Comparison of ENCODE assay signal across 8 cellular contexts in the genomic region with DNA sequence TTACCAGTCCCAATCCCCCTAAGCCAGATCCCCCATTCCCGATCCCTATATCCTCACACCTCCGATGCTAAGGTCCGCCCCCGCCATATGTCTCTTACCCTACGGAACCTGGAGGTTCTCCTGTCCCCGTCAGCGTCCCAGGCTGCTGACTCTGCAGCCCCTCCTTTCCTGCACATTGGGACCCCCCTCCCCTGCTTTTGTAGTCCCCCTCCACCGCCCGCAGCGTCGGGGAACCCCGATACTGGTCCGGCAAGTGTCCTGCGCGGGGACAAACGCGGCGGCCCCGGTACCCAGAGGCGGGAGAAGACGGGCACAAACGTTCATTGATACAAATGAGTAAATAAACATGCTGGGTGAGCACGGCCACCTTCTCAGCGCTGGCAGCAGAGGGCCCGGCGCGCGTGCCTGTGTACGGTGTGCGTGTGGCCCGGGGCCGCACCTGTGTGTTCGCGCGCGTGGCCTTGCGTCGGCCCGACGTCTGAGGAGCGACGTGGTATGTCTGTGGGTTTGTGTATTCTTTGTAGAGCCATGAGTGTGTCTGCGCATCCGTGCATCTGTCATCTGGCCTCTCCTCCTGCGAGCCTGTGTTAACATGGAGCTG. TPM values are rescaled to one million over a fixed set of nuclear protein-coding genes. Genes with fewer than 3 reads are reported as not detected.
DNase-seq lines count a peak whose midpoint lies in the region; ATAC-seq, FAIRE-seq and TF ChIP-seq lines count a peak whose summit lies in the region.

No MANE protein-coding gene starts in this region.

- H3K4me1 ChIP-seq in HUES48 (ENCODE audit: control insufficient read depth, insufficient read depth, low read length) (peaks cover 23% of the 10 kb centered on the region), kidney (ENCODE audit: control insufficient read depth in 1 of 2, insufficient read depth in 1 of 2, low read depth in 1 of 2, low read length in 2 of 2) (peaks cover 3 to 20% of the 10 kb centered on the region in 2 donors), stomach (peaks cover 46 to 59% (median 57%) of the 10 kb centered on the region in 4 donors), small intestine (ENCODE audit: control insufficient read depth in 2 of 2, insufficient read depth in 1 of 2, low read depth in 1 of 2, low read length in 1 of 2) (peaks cover 2 to 9% of the 10 kb centered on the region in 2 donors)

- no peaks in the 10 kb centered on the region for H3K36me3 ChIP-seq in HUES48 (ENCODE audit: control insufficient read depth, insufficient read depth, low read length)
- H3K36me3 ChIP-seq in kidney (ENCODE audit: control insufficient read depth in 1 of 2, insufficient read depth in 2 of 2, low read length in 2 of 2), result no peaks in the 10 kb centered on the region
- H3K36me3 ChIP-seq in stomach, result no peaks in the 10 kb centered on the region
- H3K36me3 ChIP-seq in small intestine (ENCODE audit: control insufficient read depth in 2 of 2, insufficient read depth in 2 of 2, low read length in 2 of 2), result no peaks in the 10 kb centered on the region

- H3K27ac ChIP-seq in AG04450 (ENCODE audit: low read depth, low read length), result no peak overlapping the region
- no peak overlapping the region for H3K27ac ChIP-seq in HUES48 (ENCODE audit: low read depth, low read length)
- H3K27ac ChIP-seq in kidney (ENCODE audit: low read depth in 2 of 2, low read length in 2 of 2), result no peak overlapping the region
- no peak overlapping the region for H3K27ac ChIP-seq in stomach
- H3K27ac ChIP-seq in small intestine (ENCODE audit: low read depth in 1 of 2, low read length in 1 of 2), result no peak overlapping the region

- ATAC-seq in HG03280 (IDR thresholded peaks at IDR 0.05; ENCODE audit: unreplicated experiment), result no peak

- CTCF ChIA-PET in AG04450 (lab: Charles Lee), result interaction anchor here (0.6 to 5.1 kb wide), 42 partner anchors 10 to 825 kb away, joined by 3 to 60 read pairs (median 4); partner anchors contain the start of gene ZNF638

- intact Hi-C loops in kidney (cut with DNase I) (loop anchor here (5.0 to 10.0 kb wide), 2 partner anchors 215 to 602 kb away; no protein-coding TSS in a partner anchor), stomach (cut with DNase I; ENCODE audit: low total_unique reads) (loop anchor here (5.0 kb wide), 2 partner anchors 222 to 602 kb away; no protein-coding TSS in a partner anchor)

- in situ Hi-C loops in astrocyte of the cerebellum (cut with HindIII; ENCODE audit: low sequenced_read_pairs), result loop anchor here (25.0 kb wide), 1 partner anchor 337 kb away; no protein-coding TSS in a partner anchor

- POLR2A ChIA-PET in AG04450 (lab: Yijun Ruan, JAX), result no interaction called here

- H3K9me3 ChIP-seq in AG04450 (ENCODE audit: control insufficient read depth, insufficient read depth, low read length), result peaks cover 15% of the 10 kb centered on the region
- no peaks in the 10 kb centered on the region for H3K9me3 ChIP-seq in HUES48 (ENCODE audit: control insufficient read depth, insufficient read depth, low read length)
- H3K9me3 ChIP-seq in kidney (ENCODE audit: control insufficient read depth in 1 of 2, low read length in 2 of 2), result no peaks in the 10 kb centered on the region
- peaks cover 0 to 14% (median 2%) of the 10 kb centered on the region in 4 donors for H3K9me3 ChIP-seq in stomach
- H3K9me3 ChIP-seq in small intestine (ENCODE audit: control insufficient read depth, low read depth), result no peaks in the 10 kb centered on the region

- DNase-seq in AG04450 (ENCODE audit: low read depth, low spot score), result no peak
- no peak for DNase-seq in astrocyte of the cerebellum (ENCODE audit: low read depth)
- peak; percentile 66 for DNase-seq in kidney
- DNase-seq in stomach, result peak; percentile 30
- no peak for DNase-seq in dedifferentiated amniotic fluid mesenchymal stem cell (ENCODE audit: extremely low spot score)
- DNase-seq in small intestine, result no peak

- TF ChIP-seq CTCF in AG04450 (IDR thresholded peaks at IDR 0.05; ENCODE audit: low read depth, low read length), result no peak; the same call in 1 of the 2 replicates
- TF ChIP-seq CTCF in astrocyte of the cerebellum (IDR thresholded peaks at IDR 0.05; ENCODE audit: low read depth, low read length, missing control alignments), result no peak
- no peak for TF ChIP-seq CTCF in kidney (IDR thresholded peaks at IDR 0.05; ENCODE audit: borderline replicate concordance, extremely low read depth, insufficient read depth)
- no peak for TF ChIP-seq CTCF in stomach (IDR thresholded peaks at IDR 0.05)

- no peak overlapping the region for H3K9ac ChIP-seq in HUES48 (ENCODE audit: low read depth, low read length)
- peak overlapping the region in 1 of 2 donors; percentile 43 for H3K9ac ChIP-seq in kidney (ENCODE audit: low read length in 2 of 2)

- H3K27me3 ChIP-seq in AG04450 (ENCODE audit: control insufficient read depth, insufficient read depth, low read length) (peaks cover 83% of the 10 kb centered on the region), HUES48 (ENCODE audit: control insufficient read depth, insufficient read depth, low read length) (peaks cover 74% of the 10 kb centered on the region), stomach (peaks cover 32 to 96% (median 63%) of the 10 kb centered on the region in 3 donors), small intestine (ENCODE audit: control insufficient read depth in 2 of 2, insufficient read depth in 2 of 2, low read length in 2 of 2) (peaks cover 4 to 20% of the 10 kb centered on the region in 2 donors)

- 1 to 7% (median 3%) methylated on average over 29 to 45 of the region's 45 CpGs for WGBS in stomach, 5 donors
- WGBS in small intestine, 3 donors, result 2 to 4% (median 2%) methylated on average over 30 to 45 of the region's 45 CpGs

- no peak for TF ChIP-seq POLR2A in stomach (IDR thresholded peaks at IDR 0.05)

- TF ChIP-seq EP300 in stomach (IDR thresholded peaks at IDR 0.05), result no peak

- peak overlapping the region; percentile 21; the same call in 1 of the 2 replicates for H3K4me3 ChIP-seq in AG04450 (ENCODE audit: low read depth, low read length)
- peak overlapping the region; percentile 53 for H3K4me3 ChIP-seq in HUES48 (ENCODE audit: low read depth, low read length)
- peak overlapping the region; percentile 40 for H3K4me3 ChIP-seq in astrocyte of the cerebellum (ENCODE audit: low read depth, low read length)
- H3K4me3 ChIP-seq in kidney (ENCODE audit: low read length in 2 of 2), result peak overlapping the region; percentile 49 to 56
- peak overlapping the region; percentile 48 to 60 (median 54) for H3K4me3 ChIP-seq in stomach
- H3K4me3 ChIP-seq in small intestine (ENCODE audit: low read depth in 1 of 2, low read length in 2 of 2), result peak overlapping the region in 1 of 2 donors; percentile 37

- FAIRE-seq in kidney (lab: Jason Lieb, UNC) (no peak), small intestine (lab: Jason Lieb, UNC) (no peak)

RNA-seq across cellular contexts. Expression of gene CYP26B1, which starts 2.0 kb away (rescaled TPM):
- polyA plus RNA-seq in AG04450 (2011; rRNA removed) (0.01 and 0.04 TPM in 2 replicates), kidney (ENCODE audit: insufficient read depth, low read depth, low replicate concordance) (3.1 TPM), stomach (1 to 10 TPM in 1 of 3 donors, under 1 TPM in 1, not detected in 1; 0.95 to 1.1 TPM), small intestine (1 to 10 TPM in 1 of 3 donors, under 1 TPM in 2; 0.22 to 6.2 (median 0.81) TPM)
- polyA minus RNA-seq in AG04450 (2011; rRNA and poly(A)+ RNA removed), result 0.09 and 0.32 TPM in 2 replicates
- total RNA-seq in kidney (2.5 TPM), stomach (1 to 10 TPM in 2 of 5 donors, under 1 TPM in 1, not detected in 2; 0.45 to 2.4 (median 1.4) TPM)

Comparison
In these comparisons a context has a peak if more than half of its experiments do, and no peak if none do; other contexts are left out.
1. DNase-seq: peak in kidney (single experiment) and stomach (single experiment); none in AG04450 (single experiment), astrocyte of the cerebellum (single experiment), dedifferentiated amniotic fluid mesenchymal stem cell (single experiment) and small intestine (single experiment).